Comparison of ENCODE assay signal across 11 cellular contexts in genomic region chr3:115975353-115975752, GRCh38.
A peak's percentile ranks its signal among the peaks of the same experiment; 100 is the strongest.
DNase-seq lines count a peak whose midpoint lies in the region; ATAC-seq and TF ChIP-seq lines count a peak whose summit lies in the region.
"Had no signal": no experiment of that assay in that cellular context is flagged by ENCODE, and none has a peak within 500 bp of the region (broad histone marks: within the 10 kb centered on the region; RNA-seq: fewer than 3 reads in every experiment).

No MANE protein-coding gene starts in this region.

- no peak overlapping the region for H3K4me3 ChIP-seq in PC-3 (ENCODE audit: low read length)
- H3K4me3 ChIP-seq: prostate gland had no signal

- H2AFZ ChIP-seq in PC-3 (ENCODE audit: low read length), result no peak overlapping the region

- no peak for TF ChIP-seq CTCF in PC-3 (conservative IDR thresholded peaks at IDR 0.05; ENCODE audit: low read depth, low read length)
- no peak for TF ChIP-seq CTCF in CD14-positive monocyte (IDR thresholded peaks at IDR 0.05)

- peaks cover 0 to 5% (median 1%) of the 10 kb centered on the region in 7 donors for H3K9me3 Mint-ChIP-seq in CD14-positive monocyte

- H3K9me3 ChIP-seq in PC-3 (ENCODE audit: low read length), result no peaks in the 10 kb centered on the region
- H3K9me3 ChIP-seq: prostate gland had no signal

- no peaks in the 10 kb centered on the region for H3K36me3 ChIP-seq in PC-3 (ENCODE audit: low read depth, low read length)
- H3K36me3 ChIP-seq: prostate gland had no signal

- BruUV-seq in PC-3 (replicated peaks; lab: Mats Ljungman, UMichigan), result no TSS peak

- peaks cover 1 to 5% (median 3%) of the 10 kb centered on the region in 3 donors for H3K27me3 Mint-ChIP-seq in CD14-positive monocyte (ENCODE audit: low read depth in 3 of 3)
- H3K27me3 Mint-ChIP-seq: stimulated activated naive CD8-positive, alpha-beta T cell treated with anti-CD3 and anti-CD28 coated beads, Interleukin-15, amount 100 ng/mL, for 72 hours had no signal

- H3K27ac ChIP-seq in PC-3 (ENCODE audit: low read length), result no peak overlapping the region
- H3K27ac ChIP-seq: prostate gland had no signal

- POLR2A ChIA-PET in PC-3 (lab: Charles Lee; ENCODE audit: unreplicated experiment), result no interaction called here

- H3K4me1 ChIP-seq in PC-3 (ENCODE audit: insufficient read depth, low read length), result peaks cover 11% of the 10 kb centered on the region
- H3K4me1 ChIP-seq: prostate gland had no signal

- CTCF ChIA-PET in PC-3 (lab: Charles Lee), result no interaction called here

- intact Hi-C loops in PC-3 (cut with micrococcal nuclease) (no loop called here), CD14-positive monocyte (cut with micrococcal nuclease) (no loop called here)

- H3F3A ChIP-seq in PC-3 (ENCODE audit: low read length, unreplicated experiment), result no peaks in the 10 kb centered on the region

- peak; percentile 56 for ATAC-seq in HG02642 (IDR thresholded peaks at IDR 0.05; ENCODE audit: poor library complexity, unreplicated experiment)
- peak; percentile 98 for ATAC-seq in PC-3
- no peak for ATAC-seq in GM18907 (IDR thresholded peaks at IDR 0.05; ENCODE audit: unreplicated experiment)
- ATAC-seq: stimulated activated naive CD8-positive, alpha-beta T cell treated with anti-CD3 and anti-CD28 coated beads, Interleukin-15, amount 100 ng/mL, for 72 hours had no signal

- no peaks in the 10 kb centered on the region for H3K9me2 ChIP-seq in PC-3 (replicated peaks; ENCODE audit: low read length)

- H3K27me3 ChIP-seq in PC-3 (ENCODE audit: low read length), result no peaks in the 10 kb centered on the region

- DNase-seq in ELR (ENCODE audit: low read depth) (peak; percentile 56), PC-3 (peak; percentile 69), kidney tubule cell (ENCODE audit: low spot score) (peak; percentile 75), NCI-H774 (lab: John Stamatoyannopoulos, UW) (no peak), CD14-positive monocyte (ENCODE audit: low spot score) (no peak)
- DNase-seq in activated T-cell treated with anti-CD3 and anti-CD28 coated beads, Interleukin-2, amount 50 U/mL, for 48 hours, result no peak
- DNase-seq: activated T-cell treated with anti-CD3 and anti-CD28 coated beads, Interleukin-2, amount 50 U/mL, for 1 hour; stimulated activated naive CD8-positive, alpha-beta T cell treated with anti-CD3 and anti-CD28 coated beads, Interleukin-15, amount 100 ng/mL, for 72 hours had no signal

- H3K79me2 ChIP-seq in PC-3 (ENCODE audit: low read length), result no peaks in the 10 kb centered on the region

- no peak overlapping the region for H3K4me3 Mint-ChIP-seq in CD14-positive monocyte
- H3K4me3 Mint-ChIP-seq: stimulated activated naive CD8-positive, alpha-beta T cell treated with anti-CD3 and anti-CD28 coated beads, Interleukin-15, amount 100 ng/mL, for 72 hours had no signal

- H3K36me3 Mint-ChIP-seq in CD14-positive monocyte, result no peaks in the 10 kb centered on the region

- H3K9ac ChIP-seq in PC-3 (ENCODE audit: low read length), result no peak overlapping the region

- H3K4me2 ChIP-seq in PC-3 (ENCODE audit: low read length), result peak overlapping the region; percentile 58; the same call in 1 of the 2 replicates

- H3K4me1 Mint-ChIP-seq in CD14-positive monocyte, result no peaks in the 10 kb centered on the region
- H3K4me1 Mint-ChIP-seq: stimulated activated naive CD8-positive, alpha-beta T cell treated with anti-CD3 and anti-CD28 coated beads, Interleukin-15, amount 100 ng/mL, for 72 hours had no signal

- no peaks in the 10 kb centered on the region for H4K20me1 ChIP-seq in PC-3 (ENCODE audit: low read length)

- H3K27ac Mint-ChIP-seq in CD14-positive monocyte, result no peak overlapping the region
- H3K27ac Mint-ChIP-seq: stimulated activated naive CD8-positive, alpha-beta T cell treated with anti-CD3 and anti-CD28 coated beads, Interleukin-15, amount 100 ng/mL, for 72 hours had no signal

Comparison
In these comparisons a context has a peak if more than half of its experiments do, and no peak if none do; other contexts are left out.
1. DNase-seq: peak in ELR (single experiment), PC-3 (single experiment) and kidney tubule cell (single experiment); none in NCI-H774 (single experiment), activated T-cell treated with anti-CD3 and anti-CD28 coated beads, Interleukin-2, amount 50 U/mL, for 48 hours (0 of 2) and CD14-positive monocyte (single experiment).